In genomic region chrX:107728342-107729099, GRCh38 we compare ENCODE assay signal across 15 cellular contexts. TPM values are rescaled to one million over a fixed set of nuclear protein-coding genes. Genes with fewer than 3 reads are reported as not detected.
DNase-seq lines count a peak whose midpoint lies in the region; ATAC-seq and TF ChIP-seq lines count a peak whose summit lies in the region.
"Had no signal": no experiment of that assay in that cellular context is flagged by ENCODE, and none has a peak within 500 bp of the region (broad histone marks: within the 10 kb centered on the region; RNA-seq: fewer than 3 reads in every experiment).

No MANE protein-coding gene starts in this region.

- H3K9me3 ChIP-seq in heart right ventricle (no peaks in the 10 kb centered on the region), prostate gland (no peaks in the 10 kb centered on the region), upper lobe of right lung (no peaks in the 10 kb centered on the region), BE2C (no peaks in the 10 kb centered on the region)

- H3K36me3 ChIP-seq in heart right ventricle: no peaks in the 10 kb centered on the region
- H3K36me3 ChIP-seq in prostate gland: no peaks in the 10 kb centered on the region
- H3K36me3 ChIP-seq in upper lobe of right lung: no peaks in the 10 kb centered on the region
- no peaks in the 10 kb centered on the region for H3K36me3 ChIP-seq in BE2C

- H3K4me1 ChIP-seq in heart right ventricle (peaks cover 10 to 90% (median 57%) of the 10 kb centered on the region in 9 donors), prostate gland (replicated peaks) (no peaks in the 10 kb centered on the region), upper lobe of right lung (peaks cover 35% of the 10 kb centered on the region), BE2C (0 out of 2 replicates have a peak, but pooled peaks cover 6% of the 10 kb centered on the region)

- DNase-seq in NCI-H82 (lab: John Stamatoyannopoulos, UW) (peak; percentile 6), NCI-H82 treated with DMSO at 0.1 percent for 48 hours (lab: John Stamatoyannopoulos, UW; ENCODE audit: unreplicated experiment) (no peak), heart right ventricle (no peak), prostate gland (ENCODE audit: low spot score) (no peak), upper lobe of right lung (no peak), Kasumi-1 (lab: John Stamatoyannopoulos, UW) (no peak), SK-N-DZ (ENCODE audit: low spot score) (no peak), BE2C (no peak)
- DNase-seq: activated CD4-positive, CD25-positive, alpha-beta regulatory T cell; HCEC 1CT; T-helper 1 cell had no signal

- H3K27me3 ChIP-seq in heart right ventricle (peaks cover 0 to 18% (median 0%) of the 10 kb centered on the region in 7 donors), prostate gland (replicated peaks; ENCODE audit: insufficient read depth) (no peaks in the 10 kb centered on the region), upper lobe of right lung (no peaks in the 10 kb centered on the region), BE2C (no peaks in the 10 kb centered on the region)

- TF ChIP-seq POLR2A in prostate gland (IDR thresholded peaks at IDR 0.05): no peak

- intact Hi-C loops in heart right ventricle (cut with DNase I) (loop anchor here in 5 of 10 donors (5.0 to 10.0 kb wide), 5 partner anchors 39 to 54 kb away; partner anchors contain the start of genes NCBP2L (in 2 of the 5) and TSC22D3 (in 2 of the 5)), prostate gland (cut with DNase I) (no loop called here), upper lobe of right lung (cut with DNase I) (no loop called here)

- H3K27ac ChIP-seq in heart right ventricle (peak overlapping the region; percentile 4 to 82 (median 74)), prostate gland (peak overlapping the region; percentile 80 to 98), upper lobe of right lung (peak overlapping the region; percentile 6)

- H3K4me3 ChIP-seq in heart right ventricle: no peak overlapping the region
- no peak overlapping the region for H3K4me3 ChIP-seq in prostate gland
- no peak overlapping the region for H3K4me3 ChIP-seq in upper lobe of right lung
- no peak overlapping the region for H3K4me3 ChIP-seq in BE2C (ENCODE audit: low read depth, low read length)

- WGBS in heart right ventricle, 2 donors: 55 to 70% methylated on average over 4 of the region's 4 CpGs
- 67% methylated on average over 4 of the region's 4 CpGs for WGBS in prostate gland

- ATAC-seq in heart right ventricle (peak in 6 of 8 donors; percentile 42 to 71 (median 59)), upper lobe of right lung (no peak)

- TF ChIP-seq CTCF in heart right ventricle (IDR thresholded peaks at IDR 0.05) (peak in 2 of 9 donors; percentile 22 to 28), prostate gland (IDR thresholded peaks at IDR 0.05) (no peak), upper lobe of right lung (IDR thresholded peaks at IDR 0.05) (no peak), BE2C (IDR thresholded peaks at IDR 0.05; ENCODE audit: low read depth, low read length) (no peak)

RNA-seq across cellular contexts. Expression of gene TSC22D3, which starts 47.1 kb away (rescaled TPM):
- 10 to 100 TPM; 26.3 to 88.2 (median 36.0) TPM for total RNA-seq in heart right ventricle
- 100 to 1,000 TPM in 1 of 2 donors, 10 to 100 TPM in 1; 70.7 to 153 TPM for polyA plus RNA-seq in heart right ventricle
- total RNA-seq in prostate gland: 1,000 to 10,000 TPM in 1 of 2 donors, 100 to 1,000 TPM in 1; 480 to 1,164 TPM
- 317 TPM for total RNA-seq in upper lobe of right lung
- polyA plus RNA-seq in SK-N-DZ (2014; cell fraction: cytosol; rRNA removed): 47.0 and 48.2 TPM in 2 replicates
- polyA plus RNA-seq in SK-N-DZ (2014; cell fraction: nucleus; rRNA removed): 19.2 and 26.6 TPM in 2 replicates
- 35.8 TPM for polyA plus RNA-seq in BE2C (2012; ENCODE audit: insufficient read depth, insufficient read length, low read depth)

RNA-seq across cellular contexts. Expression of gene NCBP2L, which starts 49.0 kb away (rescaled TPM):
- total RNA-seq in heart right ventricle (under 1 TPM in 1 of 10 donors, not detected in 9; 0.45 TPM), prostate gland (1 to 10 TPM in 1 of 2 donors, not detected in 1; 1.2 TPM), upper lobe of right lung (not detected)
- polyA plus RNA-seq in heart right ventricle: under 1 TPM in 1 of 2 donors, not detected in 1; 0.01 TPM
- not detected in 2 replicates for polyA plus RNA-seq in SK-N-DZ (2014; cell fraction: cytosol; rRNA removed)
- not detected in 2 replicates for polyA plus RNA-seq in SK-N-DZ (2014; cell fraction: nucleus; rRNA removed)
- polyA plus RNA-seq in BE2C (2012; ENCODE audit: insufficient read depth, insufficient read length, low read depth): not detected
- total RNA-seq: A673, M059J, PC-3, pulmonary artery endothelial cell had no signal

Comparison
In these comparisons a context has a peak if more than half of its experiments do, and no peak if none do; other contexts are left out.
1. H3K27ac ChIP-seq: peak in every context shown above with its lines; median percentile 89 in prostate gland; 74 in heart right ventricle; 6 in upper lobe of right lung.